In the genomic region with DNA sequence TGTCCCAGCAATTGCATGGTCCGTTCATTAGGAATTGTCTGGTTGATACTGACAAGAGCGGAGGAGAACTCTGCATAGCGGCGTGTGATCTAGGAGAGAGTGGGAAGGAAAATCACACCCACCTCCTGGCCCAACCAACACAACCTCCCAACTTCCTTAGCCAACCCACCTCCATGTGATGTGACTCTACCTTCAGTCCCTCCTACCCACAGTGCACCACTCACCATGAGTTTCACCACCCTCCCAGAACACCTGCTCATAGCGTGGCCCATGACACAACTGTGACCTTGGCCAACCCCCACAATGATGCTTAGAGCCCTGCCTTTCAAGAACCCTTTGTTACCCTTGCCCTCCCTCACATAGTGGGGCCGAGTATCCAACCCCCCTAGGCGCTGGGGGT, we compare ENCODE assay signal across 2 cellular contexts.
TF ChIP-seq lines count a peak whose summit lies in the region.

No MANE protein-coding gene starts in this region.

TF ChIP-seq in HEK293, 187 proteins besides CTCF, POLR2A, EP300 and RAD21:
- TF ChIP-seq, protein P1, sequence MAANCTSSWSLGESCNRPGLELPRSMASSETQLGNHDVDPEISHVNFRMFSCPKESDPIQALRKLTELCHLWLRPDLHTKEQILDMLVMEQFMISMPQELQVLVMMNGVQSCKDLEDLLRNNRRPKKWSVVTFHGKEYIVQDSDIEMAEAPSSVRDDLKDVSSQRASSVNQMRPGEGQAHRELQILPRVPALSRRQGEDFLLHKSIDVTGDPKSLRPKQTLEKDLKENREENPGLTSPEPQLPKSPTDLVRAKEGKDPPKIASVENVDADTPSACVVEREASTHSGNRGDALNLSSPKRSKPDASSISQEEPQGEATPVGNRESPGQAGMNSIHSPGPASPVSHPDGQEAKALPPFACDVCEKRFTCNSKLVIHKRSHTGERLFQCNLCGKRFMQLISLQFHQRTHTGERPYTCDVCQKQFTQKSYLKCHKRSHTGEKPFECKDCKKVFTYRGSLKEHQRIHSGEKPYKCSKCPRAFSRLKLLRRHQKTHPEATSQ (tag by site-specific recombination; IDR thresholded peaks at IDR 0.05): no peak
- TF ChIP-seq ZSCAN30 (tag by site-specific recombination; IDR thresholded peaks at IDR 0.05): no peak
- peak; percentile 77 for TF ChIP-seq ZFHX2 (tag by site-specific recombination; conservative IDR thresholded peaks at IDR 0.05)
- no peak for TF ChIP-seq ZNF514 (tag by site-specific recombination; IDR thresholded peaks at IDR 0.05)
- no peak for TF ChIP-seq TRIM28 (IDR thresholded peaks at IDR 0.05; ENCODE audit: borderline replicate concordance, low read length)
- peak; percentile 92 for TF ChIP-seq EGR2 (tag by site-specific recombination; IDR thresholded peaks at IDR 0.05; ENCODE audit: low read depth)
- no peak for TF ChIP-seq ZNF660 (tag by site-specific recombination; IDR thresholded peaks at IDR 0.05)

TF ChIP-seq in K562, 482 proteins besides CTCF, POLR2A, EP300 and RAD21:
- TF ChIP-seq FOXA1 (IDR thresholded peaks at IDR 0.05; ENCODE audit: borderline replicate concordance) (no peak), NBN (IDR thresholded peaks at IDR 0.05; ENCODE audit: low read depth) (no peak), BDP1 (IDR thresholded peaks at IDR 0.05; ENCODE audit: insufficient read depth, insufficient read length) (no peak), ZNF778 (CRISPR knock-in tag; IDR thresholded peaks at IDR 0.05) (no peak), RBFOX2 (IDR thresholded peaks at IDR 0.05; ENCODE audit: low read depth, low read length) (0 out of 2 replicates have a peak, but pooled peaks have one; percentile 16)
- TF ChIP-seq, protein P2, sequence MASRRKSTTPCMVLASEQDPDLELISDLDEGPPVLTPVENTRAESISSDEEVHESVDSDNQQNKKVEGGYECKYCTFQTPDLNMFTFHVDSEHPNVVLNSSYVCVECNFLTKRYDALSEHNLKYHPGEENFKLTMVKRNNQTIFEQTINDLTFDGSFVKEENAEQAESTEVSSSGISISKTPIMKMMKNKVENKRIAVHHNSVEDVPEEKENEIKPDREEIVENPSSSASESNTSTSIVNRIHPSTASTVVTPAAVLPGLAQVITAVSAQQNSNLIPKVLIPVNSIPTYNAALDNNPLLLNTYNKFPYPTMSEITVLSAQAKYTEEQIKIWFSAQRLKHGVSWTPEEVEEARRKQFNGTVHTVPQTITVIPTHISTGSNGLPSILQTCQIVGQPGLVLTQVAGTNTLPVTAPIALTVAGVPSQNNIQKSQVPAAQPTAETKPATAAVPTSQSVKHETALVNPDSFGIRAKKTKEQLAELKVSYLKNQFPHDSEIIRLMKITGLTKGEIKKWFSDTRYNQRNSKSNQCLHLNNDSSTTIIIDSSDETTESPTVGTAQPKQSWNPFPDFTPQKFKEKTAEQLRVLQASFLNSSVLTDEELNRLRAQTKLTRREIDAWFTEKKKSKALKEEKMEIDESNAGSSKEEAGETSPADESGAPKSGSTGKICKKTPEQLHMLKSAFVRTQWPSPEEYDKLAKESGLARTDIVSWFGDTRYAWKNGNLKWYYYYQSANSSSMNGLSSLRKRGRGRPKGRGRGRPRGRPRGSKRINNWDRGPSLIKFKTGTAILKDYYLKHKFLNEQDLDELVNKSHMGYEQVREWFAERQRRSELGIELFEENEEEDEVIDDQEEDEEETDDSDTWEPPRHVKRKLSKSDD (conservative IDR thresholded peaks at IDR 0.05; ENCODE audit: low read length): no peak
- TF ChIP-seq, protein P3, sequence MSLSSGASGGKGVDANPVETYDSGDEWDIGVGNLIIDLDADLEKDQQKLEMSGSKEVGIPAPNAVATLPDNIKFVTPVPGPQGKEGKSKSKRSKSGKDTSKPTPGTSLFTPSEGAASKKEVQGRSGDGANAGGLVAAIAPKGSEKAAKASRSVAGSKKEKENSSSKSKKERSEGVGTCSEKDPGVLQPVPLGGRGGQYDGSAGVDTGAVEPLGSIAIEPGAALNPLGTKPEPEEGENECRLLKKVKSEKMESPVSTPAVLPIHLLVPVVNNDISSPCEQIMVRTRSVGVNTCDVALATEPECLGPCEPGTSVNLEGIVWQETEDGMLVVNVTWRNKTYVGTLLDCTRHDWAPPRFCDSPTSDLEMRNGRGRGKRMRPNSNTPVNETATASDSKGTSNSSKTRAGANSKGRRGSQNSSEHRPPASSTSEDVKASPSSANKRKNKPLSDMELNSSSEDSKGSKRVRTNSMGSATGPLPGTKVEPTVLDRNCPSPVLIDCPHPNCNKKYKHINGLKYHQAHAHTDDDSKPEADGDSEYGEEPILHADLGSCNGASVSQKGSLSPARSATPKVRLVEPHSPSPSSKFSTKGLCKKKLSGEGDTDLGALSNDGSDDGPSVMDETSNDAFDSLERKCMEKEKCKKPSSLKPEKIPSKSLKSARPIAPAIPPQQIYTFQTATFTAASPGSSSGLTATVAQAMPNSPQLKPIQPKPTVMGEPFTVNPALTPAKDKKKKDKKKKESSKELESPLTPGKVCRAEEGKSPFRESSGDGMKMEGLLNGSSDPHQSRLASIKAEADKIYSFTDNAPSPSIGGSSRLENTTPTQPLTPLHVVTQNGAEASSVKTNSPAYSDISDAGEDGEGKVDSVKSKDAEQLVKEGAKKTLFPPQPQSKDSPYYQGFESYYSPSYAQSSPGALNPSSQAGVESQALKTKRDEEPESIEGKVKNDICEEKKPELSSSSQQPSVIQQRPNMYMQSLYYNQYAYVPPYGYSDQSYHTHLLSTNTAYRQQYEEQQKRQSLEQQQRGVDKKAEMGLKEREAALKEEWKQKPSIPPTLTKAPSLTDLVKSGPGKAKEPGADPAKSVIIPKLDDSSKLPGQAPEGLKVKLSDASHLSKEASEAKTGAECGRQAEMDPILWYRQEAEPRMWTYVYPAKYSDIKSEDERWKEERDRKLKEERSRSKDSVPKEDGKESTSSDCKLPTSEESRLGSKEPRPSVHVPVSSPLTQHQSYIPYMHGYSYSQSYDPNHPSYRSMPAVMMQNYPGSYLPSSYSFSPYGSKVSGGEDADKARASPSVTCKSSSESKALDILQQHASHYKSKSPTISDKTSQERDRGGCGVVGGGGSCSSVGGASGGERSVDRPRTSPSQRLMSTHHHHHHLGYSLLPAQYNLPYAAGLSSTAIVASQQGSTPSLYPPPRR (CRISPR knock-in tag; IDR thresholded peaks at IDR 0.05; ENCODE audit: borderline replicate concordance): no peak
TF ChIP-seq in K562: peak in this region for 1.
